Comparison of ENCODE assay signal across 22 cellular contexts in genomic region chr3:70614111-70614510, GRCh38.
DNase-seq lines count a peak whose midpoint lies in the region; ATAC-seq, FAIRE-seq and TF ChIP-seq lines count a peak whose summit lies in the region.
"Had no signal": no experiment of that assay in that cellular context is flagged by ENCODE, and none has a peak within 500 bp of the region (broad histone marks: within the 10 kb centered on the region; RNA-seq: fewer than 3 reads in every experiment).

No MANE protein-coding gene starts in this region.

- H3K79me2 ChIP-seq in HepG2 (ENCODE audit: insufficient read depth, low read length) (no peaks in the 10 kb centered on the region), OCI-LY7 (ENCODE audit: insufficient read depth, low read depth, low read length) (no peaks in the 10 kb centered on the region)

- H3K9me3 ChIP-seq in HepG2 (ENCODE audit: low read length) (no peaks in the 10 kb centered on the region), right lobe of liver (no peaks in the 10 kb centered on the region), OCI-LY7 (ENCODE audit: low read length) (no peaks in the 10 kb centered on the region), lower lobe of right lung (no peaks in the 10 kb centered on the region)
- H3K9me3 ChIP-seq: SJCRH30 had no signal

- BruUV-seq in HepG2 (replicated peaks; lab: Mats Ljungman, UMichigan) (no TSS peak), OCI-LY7 (replicated peaks; lab: Mats Ljungman, UMichigan) (no TSS peak)

- TF ChIP-seq CTCF in HepG2 (CRISPR knock-in tag; IDR thresholded peaks at IDR 0.05) (peak; percentile 21; the same call in 1 of the 2 replicates), right lobe of liver (IDR thresholded peaks at IDR 0.05) (no peak), OCI-LY7 (conservative IDR thresholded peaks at IDR 0.05; ENCODE audit: low read length) (0 out of 2 replicates have a peak, but pooled peaks have one; percentile 13), lower lobe of right lung (IDR thresholded peaks at IDR 0.05) (no peak)

- DNase-seq in HepG2 (ENCODE audit: low spot score) (no peak), right lobe of liver (no peak), HT1080 (ENCODE audit: low read depth) (peak; percentile 5), OCI-LY7 (ENCODE audit: low spot score) (no peak), G401 (ENCODE audit: low spot score) (no peak), activated gamma-delta T cell treated with Interleukin-2 at 50 U/mL for 16 hours (no peak), lower lobe of right lung (no peak)
- DNase-seq: CD4-positive, alpha-beta T cell; COR-L47; GF-D8; MV-4-11; NCI-H187 treated with DMSO at 0.1 percent for 48 hours; NCI-H2107; NCI-H446 treated with DMSO at 0.1 percent for 48 hours; NCI-H526 treated with DMSO at 0.1 percent for 48 hours; T-cell had no signal

- H3K27me3 ChIP-seq in HepG2 (ENCODE audit: control insufficient read depth in 1 of 2, insufficient read depth in 2 of 2, low read length in 2 of 2) (no peaks in the 10 kb centered on the region), right lobe of liver (no peaks in the 10 kb centered on the region), lower lobe of right lung (ENCODE audit: low read depth) (no peaks in the 10 kb centered on the region)
- H3K27me3 ChIP-seq: SJCRH30 had no signal

- POLR2A ChIA-PET in HepG2 (lab: Yijun Ruan, JAX) (no interaction called here), OCI-LY7 (lab: Charles Lee) (no interaction called here)

- H3K4me1 ChIP-seq in HepG2 (ENCODE audit: insufficient read depth, low read length), result no peaks in the 10 kb centered on the region
- no peaks in the 10 kb centered on the region for H3K4me1 ChIP-seq in right lobe of liver
- H3K4me1 ChIP-seq in OCI-LY7 (ENCODE audit: insufficient read depth, low read length, poor library complexity, severe bottlenecking), result no peaks in the 10 kb centered on the region
- H3K4me1 ChIP-seq in lower lobe of right lung, result no peaks in the 10 kb centered on the region
- H3K4me1 ChIP-seq: SJCRH30 had no signal

- intact Hi-C loops in HepG2 (cut with micrococcal nuclease; ENCODE audit: unreplicated experiment), result no loop called here
- intact Hi-C loops in right lobe of liver (cut with DNase I), result no loop called here
- intact Hi-C loops in OCI-LY7 (cut with micrococcal nuclease; ENCODE audit: unreplicated experiment), result no loop called here
- intact Hi-C loops in lower lobe of right lung (cut with DNase I), result no loop called here

- H4K20me1 ChIP-seq in HepG2 (ENCODE audit: insufficient read depth, low read length) (no peaks in the 10 kb centered on the region), OCI-LY7 (ENCODE audit: insufficient read depth, low read length) (no peaks in the 10 kb centered on the region)

- no peaks in the 10 kb centered on the region for H3K9me2 ChIP-seq in OCI-LY7 (ENCODE audit: insufficient read depth, low read length)

- H3K9ac ChIP-seq in HepG2 (ENCODE audit: insufficient read depth, low read depth, low read length), result no peak overlapping the region
- H3K9ac ChIP-seq: KMS-11 had no signal

- H3K36me3 ChIP-seq in HepG2 (replicated peaks in 1 of 2; ENCODE audit: control insufficient read depth in 1 of 2, insufficient read depth in 2 of 2, low read length in 2 of 2) (no peaks in the 10 kb centered on the region), right lobe of liver (no peaks in the 10 kb centered on the region), OCI-LY7 (ENCODE audit: insufficient read depth, low read length) (no peaks in the 10 kb centered on the region), lower lobe of right lung (no peaks in the 10 kb centered on the region)
- H3K36me3 ChIP-seq: SJCRH30 had no signal

- no peak overlapping the region for H3K4me3 ChIP-seq in HepG2 (replicated peaks in 1 of 3; ENCODE audit: insufficient read depth in 1 of 3, low read depth in 2 of 3, low read length in 3 of 3)
- H3K4me3 ChIP-seq in right lobe of liver, result no peak overlapping the region
- H3K4me3 ChIP-seq in OCI-LY7 (ENCODE audit: low read depth, low read length, poor library complexity, severe bottlenecking), result no peak overlapping the region
- H3K4me3 ChIP-seq in lower lobe of right lung, result no peak overlapping the region
- H3K4me3 ChIP-seq: SJCRH30 had no signal

- no peak overlapping the region for H2AFZ ChIP-seq in HepG2 (ENCODE audit: low read length)
- H2AFZ ChIP-seq in OCI-LY7 (ENCODE audit: low read length), result no peak overlapping the region

- FAIRE-seq in HepG2 (lab: Jason Lieb, UNC), result no peak
- FAIRE-seq: GM19239, H54, RCC 7860 had no signal

- no peak overlapping the region for H3K4me2 ChIP-seq in HepG2 (ENCODE audit: low read depth, low read length)
- no peak overlapping the region for H3K4me2 ChIP-seq in OCI-LY7 (ENCODE audit: low read length)
- H3K4me2 ChIP-seq: KMS-11 had no signal

- TF ChIP-seq RAD21 in HepG2 (CRISPR knock-in tag; IDR thresholded peaks at IDR 0.05), result no peak

- in situ Hi-C loops in HepG2 (cut with HindIII; ENCODE audit: extremely low pct_ligation_motif_present, low pct_unique_long_range_greater_than_20kb), result no loop called here
- in situ Hi-C loops in G401 (cut with HindIII; ENCODE audit: low sequenced_read_pairs), result no loop called here

- H3K27ac ChIP-seq in HepG2 (ENCODE audit: extremely low read length, insufficient read depth, low read length), result no peak overlapping the region
- no peak overlapping the region for H3K27ac ChIP-seq in right lobe of liver
- H3K27ac ChIP-seq in OCI-LY7 (ENCODE audit: low read depth, low read length, poor library complexity, severe bottlenecking), result no peak overlapping the region
- H3K27ac ChIP-seq in lower lobe of right lung, result no peak overlapping the region
- H3K27ac ChIP-seq: KMS-11, SJCRH30 had no signal

- WGBS in HepG2 (ENCODE audit: low lambda C conversion rate), result 0% methylated on average over 6 of the region's 6 CpGs
- 57% methylated on average over 5 of the region's 6 CpGs for WGBS in right lobe of liver (ENCODE audit: insufficient coverage, low coverage, low lambda C conversion rate, missing lambda C conversion rate)

- TF ChIP-seq POLR2A in HepG2 (IDR thresholded peaks at IDR 0.05; ENCODE audit: insufficient read depth in 1 of 2, low read depth in 2 of 2, low read length in 2 of 2) (no peak), right lobe of liver (IDR thresholded peaks at IDR 0.05) (no peak)

- ATAC-seq in HepG2 (0 out of 3 replicates have a peak, but pooled peaks have one; percentile 28), right lobe of liver (no peak), lower lobe of right lung (no peak), HG03135 (IDR thresholded peaks at IDR 0.05; ENCODE audit: unreplicated experiment) (no peak)
- ATAC-seq: T-cell had no signal

- TF ChIP-seq EP300 in HepG2 (IDR thresholded peaks at IDR 0.05; ENCODE audit: low read depth in 2 of 2, low read length in 2 of 2), result no peak
- no peak for TF ChIP-seq EP300 in HepG2 (CRISPR knock-in tag; IDR thresholded peaks at IDR 0.05; ENCODE audit: borderline replicate concordance)

- CTCF ChIA-PET in HepG2 (lab: Yijun Ruan, JAX; ENCODE audit: low intra/inter-chr PET ratio, low total read pairs) (no interaction called here), OCI-LY7 (lab: Charles Lee; ENCODE audit: unreplicated experiment) (no interaction called here)

TF ChIP-seq in HepG2, 621 proteins besides CTCF, POLR2A, EP300 and RAD21:
- TF ChIP-seq, protein P1, sequence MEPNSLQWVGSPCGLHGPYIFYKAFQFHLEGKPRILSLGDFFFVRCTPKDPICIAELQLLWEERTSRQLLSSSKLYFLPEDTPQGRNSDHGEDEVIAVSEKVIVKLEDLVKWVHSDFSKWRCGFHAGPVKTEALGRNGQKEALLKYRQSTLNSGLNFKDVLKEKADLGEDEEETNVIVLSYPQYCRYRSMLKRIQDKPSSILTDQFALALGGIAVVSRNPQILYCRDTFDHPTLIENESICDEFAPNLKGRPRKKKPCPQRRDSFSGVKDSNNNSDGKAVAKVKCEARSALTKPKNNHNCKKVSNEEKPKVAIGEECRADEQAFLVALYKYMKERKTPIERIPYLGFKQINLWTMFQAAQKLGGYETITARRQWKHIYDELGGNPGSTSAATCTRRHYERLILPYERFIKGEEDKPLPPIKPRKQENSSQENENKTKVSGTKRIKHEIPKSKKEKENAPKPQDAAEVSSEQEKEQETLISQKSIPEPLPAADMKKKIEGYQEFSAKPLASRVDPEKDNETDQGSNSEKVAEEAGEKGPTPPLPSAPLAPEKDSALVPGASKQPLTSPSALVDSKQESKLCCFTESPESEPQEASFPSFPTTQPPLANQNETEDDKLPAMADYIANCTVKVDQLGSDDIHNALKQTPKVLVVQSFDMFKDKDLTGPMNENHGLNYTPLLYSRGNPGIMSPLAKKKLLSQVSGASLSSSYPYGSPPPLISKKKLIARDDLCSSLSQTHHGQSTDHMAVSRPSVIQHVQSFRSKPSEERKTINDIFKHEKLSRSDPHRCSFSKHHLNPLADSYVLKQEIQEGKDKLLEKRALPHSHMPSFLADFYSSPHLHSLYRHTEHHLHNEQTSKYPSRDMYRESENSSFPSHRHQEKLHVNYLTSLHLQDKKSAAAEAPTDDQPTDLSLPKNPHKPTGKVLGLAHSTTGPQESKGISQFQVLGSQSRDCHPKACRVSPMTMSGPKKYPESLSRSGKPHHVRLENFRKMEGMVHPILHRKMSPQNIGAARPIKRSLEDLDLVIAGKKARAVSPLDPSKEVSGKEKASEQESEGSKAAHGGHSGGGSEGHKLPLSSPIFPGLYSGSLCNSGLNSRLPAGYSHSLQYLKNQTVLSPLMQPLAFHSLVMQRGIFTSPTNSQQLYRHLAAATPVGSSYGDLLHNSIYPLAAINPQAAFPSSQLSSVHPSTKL (CRISPR knock-in tag; IDR thresholded peaks at IDR 0.05), result no peak
- TF ChIP-seq ZNF546 (CRISPR knock-in tag; conservative IDR thresholded peaks at IDR 0.05) (no peak), YEATS2 (CRISPR knock-in tag; IDR thresholded peaks at IDR 0.05; ENCODE audit: borderline replicate concordance) (no peak), SETDB1 (CRISPR knock-in tag; IDR thresholded peaks at IDR 0.05; ENCODE audit: borderline replicate concordance) (no peak), KDM2A (CRISPR knock-in tag; IDR thresholded peaks at IDR 0.05; ENCODE audit: borderline replicate concordance, low read depth) (no peak), ZNF777 (CRISPR knock-in tag; IDR thresholded peaks at IDR 0.05) (no peak), ZNF747 (CRISPR knock-in tag; IDR thresholded peaks at IDR 0.05; ENCODE audit: borderline replicate concordance) (no peak)

Comparison
In these comparisons a context has a peak if more than half of its experiments do, and no peak if none do; other contexts are left out.
1. CTCF ChIP-seq: peak in HepG2 (single experiment) and OCI-LY7 (single experiment); none in right lobe of liver (0 of 4) and lower lobe of right lung (single experiment).